Comparison of ENCODE assay signal across 8 cellular contexts in genomic region chr3:129233538-129233937, GRCh38. TPM values are rescaled to one million over a fixed set of nuclear protein-coding genes. Genes with fewer than 3 reads are reported as not detected.
DNase-seq lines count a peak whose midpoint lies in the region; ATAC-seq, FAIRE-seq and TF ChIP-seq lines count a peak whose summit lies in the region.

No MANE protein-coding gene starts in this region.

- DNase-seq in GM12892 (ENCODE audit: insufficient read length) (peak; percentile 54), Karpas-422 (peak; percentile 92), cardiac septum (ENCODE audit: low spot score) (peak; percentile 91), kidney glomerular epithelial cell (lab: John Stamatoyannopoulos, UW) (no peak), GOT3 (lab: John Stamatoyannopoulos, UW) (no peak), NCI-H748 (lab: John Stamatoyannopoulos, UW; ENCODE audit: unreplicated experiment) (no peak)
- no peak for DNase-seq in activated T-cell treated with anti-CD3 and anti-CD28 coated beads, Interleukin-2, amount 50 U/mL, for 72 hours

- peaks cover 53% of the 10 kb centered on the region for H3K4me1 Mint-ChIP-seq in activated T-cell treated with anti-CD3 and anti-CD28 coated beads, Interleukin-2, amount 50 U/mL, for 72 hours (ENCODE audit: low read depth)

- no peaks in the 10 kb centered on the region for H3K36me3 Mint-ChIP-seq in activated T-cell treated with anti-CD3 and anti-CD28 coated beads, Interleukin-2, amount 50 U/mL, for 72 hours (ENCODE audit: insufficient read depth in 2 of 2)

- no peak for TF ChIP-seq POLR2A in GM12892 (IDR thresholded peaks at IDR 0.05; ENCODE audit: low read depth, low read length)

- H3K27me3 Mint-ChIP-seq in activated T-cell treated with anti-CD3 and anti-CD28 coated beads, Interleukin-2, amount 50 U/mL, for 72 hours (ENCODE audit: low read depth): no peaks in the 10 kb centered on the region

- H3K4me2 ChIP-seq in Karpas-422 (ENCODE audit: low read depth, low read length, poor library complexity, severe bottlenecking): peak overlapping the region; percentile 37

- H3K36me3 ChIP-seq in Karpas-422 (ENCODE audit: insufficient read depth, low read length): no peaks in the 10 kb centered on the region

- H3K27me3 ChIP-seq in Karpas-422 (ENCODE audit: low read length): no peaks in the 10 kb centered on the region

- no peaks in the 10 kb centered on the region for H3K79me2 ChIP-seq in Karpas-422 (ENCODE audit: low read length)

- peak overlapping the region; percentile 75; the same call in 1 of the 2 replicates for H2AFZ ChIP-seq in Karpas-422 (ENCODE audit: low read length)

- no peaks in the 10 kb centered on the region for H3K9me3 ChIP-seq in Karpas-422 (ENCODE audit: low read length)

- H3K4me3 Mint-ChIP-seq in activated T-cell treated with anti-CD3 and anti-CD28 coated beads, Interleukin-2, amount 50 U/mL, for 72 hours: no peak overlapping the region

- H3K4me3 ChIP-seq in Karpas-422 (ENCODE audit: low read length): no peak overlapping the region

- H3K4me1 ChIP-seq in Karpas-422 (ENCODE audit: low read length): peaks cover 20% of the 10 kb centered on the region

- no peak overlapping the region for H3K27ac Mint-ChIP-seq in activated T-cell treated with anti-CD3 and anti-CD28 coated beads, Interleukin-2, amount 50 U/mL, for 72 hours

- H4K20me1 ChIP-seq in Karpas-422 (ENCODE audit: insufficient read depth, low read depth, low read length): no peaks in the 10 kb centered on the region

- ATAC-seq in GM21717 (IDR thresholded peaks at IDR 0.05; ENCODE audit: unreplicated experiment): peak; percentile 84
- no peak for ATAC-seq in activated T-cell treated with anti-CD3 and anti-CD28 coated beads, Interleukin-2, amount 50 U/mL, for 72 hours (replicated peaks in 1 of 2)

- peak overlapping the region; percentile 26; the same call in 1 of the 2 replicates for H3K27ac ChIP-seq in Karpas-422 (ENCODE audit: low read length)

- H3K9me3 Mint-ChIP-seq in activated T-cell treated with anti-CD3 and anti-CD28 coated beads, Interleukin-2, amount 50 U/mL, for 72 hours: no peaks in the 10 kb centered on the region

- peak overlapping the region; percentile 3; the same call in 1 of the 2 replicates for H3K9ac ChIP-seq in Karpas-422 (ENCODE audit: low read length)

- peak; percentile 36 for FAIRE-seq in GM12892 (lab: Jason Lieb, UNC)

- H3K9me2 ChIP-seq in Karpas-422 (replicated peaks; ENCODE audit: insufficient read depth, low read length): no peaks in the 10 kb centered on the region

- intact Hi-C loops in cardiac septum (cut with DNase I): no loop called here

RNA-seq across cellular contexts. Expression of gene COPG1, which starts 15.9 kb away (rescaled TPM):
- polyA plus RNA-seq in GM12892 (2012; ENCODE audit: missing spikeins): 77.0 TPM
- total RNA-seq in Karpas-422 (2014; rRNA removed; shearing (Covaris generic); ENCODE audit: low replicate concordance): 88.1 and 108 TPM in 2 replicates
- total RNA-seq in cardiac septum: 122 TPM
- total RNA-seq in activated T-cell treated with anti-CD3 and anti-CD28 coated beads, Interleukin-2, amount 50 U/mL, for 72 hours: 100 to 1,000 TPM; 183 to 205 TPM

RNA-seq across cellular contexts. Expression of gene HMCES, which starts 45.1 kb away (rescaled TPM):
- polyA plus RNA-seq in GM12892 (2012; ENCODE audit: missing spikeins): 22.5 TPM
- 169 and 275 TPM in 2 replicates for total RNA-seq in Karpas-422 (2014; rRNA removed; shearing (Covaris generic); ENCODE audit: low replicate concordance)
- 32.9 TPM for total RNA-seq in cardiac septum
- 10 to 100 TPM; 66.6 to 84.3 TPM for total RNA-seq in activated T-cell treated with anti-CD3 and anti-CD28 coated beads, Interleukin-2, amount 50 U/mL, for 72 hours

RNA-seq across cellular contexts. Expression of gene CNBP, which starts 49.8 kb away (rescaled TPM):
- polyA plus RNA-seq in GM12892 (2012; ENCODE audit: missing spikeins): 328 TPM
- 276 and 277 TPM in 2 replicates for total RNA-seq in Karpas-422 (2014; rRNA removed; shearing (Covaris generic); ENCODE audit: low replicate concordance)
- total RNA-seq in cardiac septum: 458 TPM
- total RNA-seq in activated T-cell treated with anti-CD3 and anti-CD28 coated beads, Interleukin-2, amount 50 U/mL, for 72 hours: 100 to 1,000 TPM; 450 to 480 TPM

Comparison
In these comparisons a context has a peak if more than half of its experiments do, and no peak if none do; other contexts are left out.
1. DNase-seq: peak in GM12892 (single experiment), Karpas-422 (single experiment) and cardiac septum (single experiment); none in activated T-cell treated with anti-CD3 and anti-CD28 coated beads, Interleukin-2, amount 50 U/mL, for 72 hours (0 of 2), kidney glomerular epithelial cell (single experiment), GOT3 (single experiment) and NCI-H748 (single experiment).